10 cellular contexts compared by ENCODE assay signal in the genomic region with DNA sequence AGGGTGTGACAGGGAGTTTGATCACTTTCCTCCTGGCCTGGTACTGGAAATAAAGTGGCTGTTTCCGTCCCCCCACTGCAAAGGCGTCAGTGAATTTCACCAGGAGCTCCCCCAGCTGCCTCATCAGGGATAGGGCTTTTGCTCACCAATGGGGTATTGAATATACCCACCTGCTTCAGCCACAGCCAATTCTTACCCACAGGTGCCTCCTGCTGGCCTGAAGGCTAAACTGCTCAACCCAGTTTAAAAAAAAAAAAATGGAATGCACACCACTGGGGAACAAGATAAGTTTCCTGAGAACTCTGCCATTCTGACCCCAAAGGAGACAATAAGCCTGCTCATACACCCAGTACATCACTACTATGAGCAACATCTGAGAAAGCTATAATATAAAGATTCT.
DNase-seq lines count a peak whose midpoint lies in the region; ATAC-seq and TF ChIP-seq lines count a peak whose summit lies in the region.
"Had no signal": no experiment of that assay in that cellular context is flagged by ENCODE, and none has a peak within 500 bp of the region (broad histone marks: within the 10 kb centered on the region; RNA-seq: fewer than 3 reads in every experiment).

No MANE protein-coding gene starts in this region.

- H3K27ac Mint-ChIP-seq in activated naive CD4-positive, alpha-beta T cell treated with anti-CD3 and anti-CD28 coated beads for 36 hours: no peak overlapping the region
- H3K27ac Mint-ChIP-seq: T-cell had no signal

- intact Hi-C loops in activated naive CD4-positive, alpha-beta T cell treated with anti-CD3 and anti-CD28 coated beads for 36 hours (cut with micrococcal nuclease): no loop called here

- TF ChIP-seq CTCF in BE2C (IDR thresholded peaks at IDR 0.05; ENCODE audit: low read depth, low read length): 0 out of 2 replicates have a peak, but pooled peaks have one; percentile 16

- H3K36me3 ChIP-seq in BE2C: no peaks in the 10 kb centered on the region

- no peak overlapping the region for H3K4me3 Mint-ChIP-seq in activated naive CD4-positive, alpha-beta T cell treated with anti-CD3 and anti-CD28 coated beads for 36 hours
- H3K4me3 Mint-ChIP-seq: T-cell had no signal

- peak; percentile 28 for ATAC-seq in GM19025 (IDR thresholded peaks at IDR 0.05; ENCODE audit: low read depth, unreplicated experiment)
- peak; percentile 12 for ATAC-seq in HG03095 (IDR thresholded peaks at IDR 0.05; ENCODE audit: unreplicated experiment)
- ATAC-seq: T-cell had no signal

- CTCF ChIA-PET in activated naive CD4-positive, alpha-beta T cell treated with anti-CD3 and anti-CD28 coated beads for 36 hours (lab: Charles Lee): interaction anchor here (0.7 to 0.8 kb wide), 3 partner anchors 10 to 271 kb away, joined by 3 read pairs; no protein-coding TSS in a partner anchor

- H3K27me3 Mint-ChIP-seq in activated naive CD4-positive, alpha-beta T cell treated with anti-CD3 and anti-CD28 coated beads for 36 hours (ENCODE audit: low read depth): peaks cover 6% of the 10 kb centered on the region

- H3K4me1 Mint-ChIP-seq in activated naive CD4-positive, alpha-beta T cell treated with anti-CD3 and anti-CD28 coated beads for 36 hours (ENCODE audit: low read depth): no peaks in the 10 kb centered on the region
- H3K4me1 Mint-ChIP-seq: T-cell had no signal

- H3K27me3 ChIP-seq in BE2C: no peaks in the 10 kb centered on the region

- no peaks in the 10 kb centered on the region for H3K4me1 ChIP-seq in BE2C

- H3K36me3 Mint-ChIP-seq in activated naive CD4-positive, alpha-beta T cell treated with anti-CD3 and anti-CD28 coated beads for 36 hours (ENCODE audit: low read depth): peaks cover 2% of the 10 kb centered on the region
- H3K36me3 Mint-ChIP-seq: T-cell had no signal

- H3K4me3 ChIP-seq in BE2C (ENCODE audit: low read depth, low read length): no peak overlapping the region

- DNase-seq in BE2C (no peak), astrocyte of the hippocampus (ENCODE audit: low read depth, low spot score) (peak; percentile 1), DMS114 treated with DMSO at 0.1 percent for 48 hours (lab: John Stamatoyannopoulos, UW; ENCODE audit: unreplicated experiment) (no peak), cerebellar nuclear complex (lab: John Stamatoyannopoulos, UW) (no peak), GM03348 (ENCODE audit: low spot score) (no peak)
- DNase-seq in activated naive CD4-positive, alpha-beta T cell treated with anti-CD3 and anti-CD28 coated beads for 36 hours: no peak
- DNase-seq: stimulated activated CD4-positive, alpha-beta T cell treated with anti-CD3 and anti-CD28 coated beads, Interleukin-2, amount 100 ng/mL, for 48 hours; T-cell had no signal

- H3K9me3 ChIP-seq in BE2C: no peaks in the 10 kb centered on the region

- H3K9me3 Mint-ChIP-seq in activated naive CD4-positive, alpha-beta T cell treated with anti-CD3 and anti-CD28 coated beads for 36 hours: peaks cover 6% of the 10 kb centered on the region
